ENCODE assay signal across 32 cellular contexts in genomic region chr7:28270536-28270935, GRCh38.
"Had no signal": no experiment of that assay in that cellular context is flagged by ENCODE, and none has a peak within 500 bp of the region (broad histone marks: within the 10 kb centered on the region; RNA-seq: fewer than 3 reads in every experiment).

No MANE protein-coding gene starts in this region.

- ATAC-seq: activated CD4-positive, alpha-beta T cell treated with anti-CD3 and anti-CD28 coated beads for 36 hours; activated CD8-positive, alpha-beta memory T cell treated with anti-CD3 and anti-CD28 coated beads, Interleukin-2, amount 10 ng/mL, durations not matched to agents 7 days and 5 days; activated CD8-positive, alpha-beta T cell treated with anti-CD3 and anti-CD28 coated beads, Interleukin-2, amount 10 ng/mL, durations not matched to agents 7 days and 5 days; body of pancreas; effector memory CD8-positive, alpha-beta T cell; foreskin keratinocyte; gastrocnemius medialis had no signal

- H3K4me1 Mint-ChIP-seq: activated CD8-positive, alpha-beta memory T cell treated with anti-CD3 and anti-CD28 coated beads, Interleukin-2, amount 10 ng/mL, durations not matched to agents 7 days and 5 days had no signal

- H3K9me3 Mint-ChIP-seq: effector memory CD8-positive, alpha-beta T cell had no signal

- H3K4me3 ChIP-seq: adrenal gland, body of pancreas, esophagus muscularis mucosa, gastrocnemius medialis had no signal

- H3K36me3 ChIP-seq: adrenal gland, esophagus muscularis mucosa, gastrocnemius medialis had no signal

- H3K27ac Mint-ChIP-seq: activated CD4-positive, alpha-beta memory T cell treated with anti-CD3 and anti-CD28 coated beads for 36 hours; activated CD4-positive, alpha-beta T cell treated with anti-CD3 and anti-CD28 coated beads for 36 hours; activated CD4-positive, alpha-beta T cell treated with anti-CD3 and anti-CD28 coated beads, Interleukin-2, amount 10 ng/mL, durations not matched to agents 24 days and 14 days; activated CD8-positive, alpha-beta memory T cell treated with anti-CD3 and anti-CD28 coated beads, Interleukin-2, amount 10 ng/mL, durations not matched to agents 7 days and 5 days; activated CD8-positive, alpha-beta T cell treated with anti-CD3 and anti-CD28 coated beads, Interleukin-2, amount 10 ng/mL, durations not matched to agents 7 days and 5 days; activated naive CD4-positive, alpha-beta T cell treated with anti-CD3 and anti-CD28 coated beads for 36 hours; activated naive CD4-positive, alpha-beta T cell treated with anti-CD3 and anti-CD28 coated beads, Interleukin-2, amount 50 U/mL, for 24 hours; activated naive CD8-positive, alpha-beta T cell treated with anti-CD3 and anti-CD28 coated beads for 36 hours; activated naive CD8-positive, alpha-beta T cell treated with anti-CD3 and anti-CD28 coated beads, Interleukin-2, amount 50 U/mL, for 24 hours; activated T-helper 1 cell treated with anti-CD3 and anti-CD28 coated beads, Interleukin-12 subunit alpha, Interleukin-12 subunit beta, Interleukin-2, Interleukin-4 antibody, amounts not matched to agents 30 ng/mL and 10 ng/mL and 1 ng/mL, durations not matched to agents 14 hours and 24 hours and 36 hours; activated T-helper 2 cell treated with anti-CD3 and anti-CD28 coated beads, Interferon-gamma antibody, Interleukin-2, Interleukin-4, amounts not matched to agents 10 μg/mL and 5 μg/mL and 100 μg/mL, durations not matched to agents 14 hours and 24 hours and 36 hours; effector memory CD8-positive, alpha-beta T cell had no signal

- FAIRE-seq: colon had no signal

- H3K27ac ChIP-seq: adrenal gland, body of pancreas, esophagus muscularis mucosa, foreskin keratinocyte, gastrocnemius medialis had no signal

- H3K27me3 ChIP-seq: adrenal gland, body of pancreas, esophagus muscularis mucosa, gastrocnemius medialis had no signal

- H3K4me1 ChIP-seq: body of pancreas, foreskin keratinocyte, gastrocnemius medialis had no signal

- DNase-seq: activated CD4-positive, alpha-beta memory T cell treated with anti-CD3 and anti-CD28 coated beads for 36 hours; activated CD4-positive, alpha-beta T cell treated with anti-CD3 and anti-CD28 coated beads for 36 hours; activated CD4-positive, alpha-beta T cell treated with anti-CD3 and anti-CD28 coated beads, Interleukin-2, amount 10 ng/mL, durations not matched to agents 24 days and 14 days; activated CD4-positive, CD25-positive, alpha-beta regulatory T cell; activated CD4-positive, CD25-positive, alpha-beta regulatory T cell treated with anti-CD3 and anti-CD28 coated beads, Interleukin-2, amount 50 U/mL, for 72 hours; activated CD8-positive, alpha-beta memory T cell treated with anti-CD3 and anti-CD28 coated beads, Interleukin-2, amount 10 ng/mL, durations not matched to agents 7 days and 5 days; activated CD8-positive, alpha-beta memory T cell treated with anti-CD3 and anti-CD28 coated beads, Interleukin-2, amount 50 U/mL, for 4 hours; activated CD8-positive, alpha-beta T cell treated with anti-CD3 and anti-CD28 coated beads, Interleukin-2, amount 10 ng/mL, durations not matched to agents 7 days and 5 days; activated effector memory CD4-positive, alpha-beta T cell treated with anti-CD3 and anti-CD28 coated beads, Interleukin-2, amount 50 U/mL, for 16 hours; activated naive CD4-positive, alpha-beta T cell treated with anti-CD3 and anti-CD28 coated beads for 36 hours; activated naive CD8-positive, alpha-beta T cell treated with anti-CD3 and anti-CD28 coated beads for 36 hours; activated naive CD8-positive, alpha-beta T cell treated with anti-CD3 and anti-CD28 coated beads, Interleukin-2, amount 50 U/mL, for 24 hours; activated T-cell treated with anti-CD3 and anti-CD28 coated beads, Interleukin-2, amount 50 U/mL, for 1 hour; activated T-cell treated with anti-CD3 and anti-CD28 coated beads, Interleukin-2, amount 50 U/mL, for 48 hours; adrenal gland; amygdala; aorta; body of pancreas; caudate nucleus; cortex of kidney; dermis blood vessel endothelial cell; effector CD4-positive, alpha-beta T cell; effector memory CD8-positive, alpha-beta T cell; erythroblast; foreskin keratinocyte; gastrocnemius medialis; T-helper 2 cell had no signal

- H3K9me3 ChIP-seq: adrenal gland, body of pancreas, esophagus muscularis mucosa, gastrocnemius medialis had no signal

- H3K4me3 Mint-ChIP-seq: activated CD4-positive, alpha-beta memory T cell treated with anti-CD3 and anti-CD28 coated beads for 36 hours; activated CD4-positive, alpha-beta T cell treated with anti-CD3 and anti-CD28 coated beads for 36 hours; activated CD4-positive, alpha-beta T cell treated with anti-CD3 and anti-CD28 coated beads, Interleukin-2, amount 10 ng/mL, durations not matched to agents 24 days and 14 days; activated CD8-positive, alpha-beta memory T cell treated with anti-CD3 and anti-CD28 coated beads, Interleukin-2, amount 10 ng/mL, durations not matched to agents 7 days and 5 days; activated CD8-positive, alpha-beta T cell treated with anti-CD3 and anti-CD28 coated beads, Interleukin-2, amount 10 ng/mL, durations not matched to agents 7 days and 5 days; activated naive CD4-positive, alpha-beta T cell treated with anti-CD3 and anti-CD28 coated beads for 36 hours; activated naive CD4-positive, alpha-beta T cell treated with anti-CD3 and anti-CD28 coated beads, Interleukin-2, amount 50 U/mL, for 24 hours; activated naive CD8-positive, alpha-beta T cell treated with anti-CD3 and anti-CD28 coated beads for 36 hours; activated naive CD8-positive, alpha-beta T cell treated with anti-CD3 and anti-CD28 coated beads, Interleukin-2, amount 50 U/mL, for 24 hours; activated T-helper 1 cell treated with anti-CD3 and anti-CD28 coated beads, Interleukin-12 subunit alpha, Interleukin-12 subunit beta, Interleukin-2, Interleukin-4 antibody, amounts not matched to agents 30 ng/mL and 10 ng/mL and 1 ng/mL, durations not matched to agents 14 hours and 24 hours and 36 hours; effector memory CD8-positive, alpha-beta T cell had no signal
